Comparison of ENCODE assay signal across 18 cellular contexts in genomic region chr5:166488560-166488959, GRCh38.
DNase-seq lines count a peak whose midpoint lies in the region; ATAC-seq and TF ChIP-seq lines count a peak whose summit lies in the region.
"Had no signal": no experiment of that assay in that cellular context is flagged by ENCODE, and none has a peak within 500 bp of the region (broad histone marks: within the 10 kb centered on the region; RNA-seq: fewer than 3 reads in every experiment).

No MANE protein-coding gene starts in this region.

- H4K20me1 ChIP-seq in SK-N-SH (ENCODE audit: insufficient read depth) = no peaks in the 10 kb centered on the region
- H4K20me1 ChIP-seq: BLaER1 treated with 17β-estradiol and CSF1 and Interleukin-3, amounts not matched to agents 10 nM and 100 nM had no signal

- H3K4me1 ChIP-seq in SK-N-SH (ENCODE audit: control insufficient read depth in 1 of 2, insufficient read depth in 2 of 2, low read depth in 1 of 2, low read length in 1 of 2) = peaks cover 0 to 3% of the 10 kb centered on the region in 2 experiments; a peak in 2 of 4 replicates
- H3K4me1 ChIP-seq: A549; BLaER1 treated with 17β-estradiol and CSF1 and Interleukin-3, amounts not matched to agents 10 nM and 100 nM; Caco-2 had no signal

- TF ChIP-seq RAD21 in SK-N-SH (IDR thresholded peaks at IDR 0.05; ENCODE audit: low read length) = no peak

- H3K9ac ChIP-seq in SK-N-SH = no peak overlapping the region
- H3K9ac ChIP-seq: BLaER1 treated with 17β-estradiol and CSF1 and Interleukin-3, amounts not matched to agents 10 nM and 100 nM had no signal

- TF ChIP-seq CTCF in SK-N-SH (IDR thresholded peaks at IDR 0.05) = no peak

- no peaks in the 10 kb centered on the region for H3F3A ChIP-seq in SK-N-SH (replicated peaks; ENCODE audit: insufficient read depth)

- POLR2A ChIA-PET in SK-N-SH (lab: Yijun Ruan, JAX) = no interaction called here

- CTCF ChIA-PET in SK-N-SH (lab: Yijun Ruan, JAX) = no interaction called here

- no peak overlapping the region for H3K4me3 ChIP-seq in SK-N-SH (ENCODE audit: low read depth in 2 of 2, low read length in 1 of 2)
- H3K4me3 ChIP-seq: A549; BLaER1 treated with 17β-estradiol and CSF1 and Interleukin-3, amounts not matched to agents 10 nM and 100 nM; GM12878 had no signal

- H3K36me3 ChIP-seq in SK-N-SH (replicated peaks in 1 of 2; ENCODE audit: control insufficient read depth in 1 of 2, insufficient read depth in 2 of 2, low read length in 1 of 2) = no peaks in the 10 kb centered on the region
- H3K36me3 ChIP-seq: BLaER1 treated with 17β-estradiol and CSF1 and Interleukin-3, amounts not matched to agents 10 nM and 100 nM had no signal

- no peak overlapping the region for H2AFZ ChIP-seq in SK-N-SH (ENCODE audit: low read depth)

- no peak overlapping the region for H3K4me2 ChIP-seq in SK-N-SH
- H3K4me2 ChIP-seq: A549; BLaER1 treated with 17β-estradiol and CSF1 and Interleukin-3, amounts not matched to agents 10 nM and 100 nM had no signal

- H3K79me2 ChIP-seq in SK-N-SH (ENCODE audit: insufficient read depth) = no peaks in the 10 kb centered on the region

- no peaks in the 10 kb centered on the region for H3K9me3 ChIP-seq in SK-N-SH
- H3K9me3 ChIP-seq: A549; BLaER1 treated with 17β-estradiol and CSF1 and Interleukin-3, amounts not matched to agents 10 nM and 100 nM; Caco-2 had no signal

- H3K27me3 ChIP-seq in SK-N-SH (ENCODE audit: insufficient read depth) = no peaks in the 10 kb centered on the region
- H3K27me3 ChIP-seq: BLaER1 treated with 17β-estradiol and CSF1 and Interleukin-3, amounts not matched to agents 10 nM and 100 nM had no signal

- DNase-seq in SK-N-SH (peak; percentile 8), M059J (ENCODE audit: low read depth) (peak; percentile 18), islet precursor cell (peak; percentile 57)
- DNase-seq: AML-193; Caco-2; Calu3; CD4-positive, alpha-beta T cell; CD8-positive, alpha-beta T cell; DMS79 treated with DMSO at 0.1 percent for 48 hours; GDM1 had no signal

- H3K9me2 ChIP-seq in SK-N-SH = no peaks in the 10 kb centered on the region

- ATAC-seq in SK-N-SH treated with all-trans-retinoic acid at 6 μM for 48 hours = no peak
- no peak for ATAC-seq in HG02763 (IDR thresholded peaks at IDR 0.05; ENCODE audit: unreplicated experiment)
- no peak for ATAC-seq in HG03108 (IDR thresholded peaks at IDR 0.05; ENCODE audit: unreplicated experiment)
- ATAC-seq: A549; CD8-positive, alpha-beta T cell; GM12878 had no signal

- WGBS in SK-N-SH (ENCODE audit: low lambda C conversion rate) = 6% methylated on average over 3 of the region's 3 CpGs

- H3K27ac ChIP-seq in SK-N-SH (ENCODE audit: low read depth in 2 of 2, low read length in 1 of 2) = no peak overlapping the region
- H3K27ac ChIP-seq: 22Rv1; A549; BLaER1 treated with 17β-estradiol and CSF1 and Interleukin-3, amounts not matched to agents 10 nM and 100 nM; C4-2B had no signal

- no peak; a peak in 1 of 4 replicates for TF ChIP-seq EP300 in SK-N-SH (IDR thresholded peaks at IDR 0.05; ENCODE audit: borderline replicate concordance in 1 of 2, low read depth in 1 of 2, low read length in 1 of 2)

TF ChIP-seq in SK-N-SH, 30 proteins besides CTCF, POLR2A, EP300 and RAD21:
- no peak for TF ChIP-seq ELF1 (IDR thresholded peaks at IDR 0.05)
- no peak for TF ChIP-seq POLR2AphosphoS5 (IDR thresholded peaks at IDR 0.05; ENCODE audit: low read depth, low read length)
- TF ChIP-seq USF2 (IDR thresholded peaks at IDR 0.05; ENCODE audit: borderline replicate concordance, low read depth, low read length) = no peak
- no peak for TF ChIP-seq RCOR1 (IDR thresholded peaks at IDR 0.05; ENCODE audit: low read length)
- TF ChIP-seq TCF12 (IDR thresholded peaks at IDR 0.05) = no peak
- no peak for TF ChIP-seq GATA2 (CRISPR knock-in tag; IDR thresholded peaks at IDR 0.05)
- TF ChIP-seq FOXM1 (IDR thresholded peaks at IDR 0.05; ENCODE audit: low read depth) = no peak

TF ChIP-seq in SK-N-SH treated with all-trans-retinoic acid at 6 μM for 48 hours, 23 proteins besides CTCF, POLR2A, EP300 and RAD21:
- TF ChIP-seq ZNF70 (CRISPR knock-in tag; IDR thresholded peaks at IDR 0.05) (no peak), ZC3H10 (CRISPR knock-in tag; IDR thresholded peaks at IDR 0.05) (no peak), BACH2 (CRISPR knock-in tag; IDR thresholded peaks at IDR 0.05; ENCODE audit: borderline replicate concordance) (no peak), RARB (CRISPR knock-in tag; IDR thresholded peaks at IDR 0.05) (no peak), POU6F1 (CRISPR knock-in tag; IDR thresholded peaks at IDR 0.05; ENCODE audit: borderline replicate concordance, low read depth) (no peak), TSHZ2 (CRISPR knock-in tag; IDR thresholded peaks at IDR 0.05) (no peak), TOX (CRISPR knock-in tag; IDR thresholded peaks at IDR 0.05; ENCODE audit: borderline replicate concordance) (no peak), ZNF565 (CRISPR knock-in tag; conservative IDR thresholded peaks at IDR 0.05; ENCODE audit: low read depth) (no peak), SNAI2 (CRISPR knock-in tag; IDR thresholded peaks at IDR 0.05) (no peak), ZFP3 (CRISPR knock-in tag; IDR thresholded peaks at IDR 0.05) (no peak), OSR1 (CRISPR knock-in tag; IDR thresholded peaks at IDR 0.05) (no peak), ISL1 (CRISPR knock-in tag; IDR thresholded peaks at IDR 0.05) (no peak), ZFP30 (CRISPR knock-in tag; IDR thresholded peaks at IDR 0.05) (no peak), GLIS3 (CRISPR knock-in tag; IDR thresholded peaks at IDR 0.05) (no peak), ESRRG (CRISPR knock-in tag; IDR thresholded peaks at IDR 0.05) (no peak), PATZ1 (CRISPR knock-in tag; IDR thresholded peaks at IDR 0.05; ENCODE audit: borderline replicate concordance) (no peak), ARNTL (CRISPR knock-in tag; IDR thresholded peaks at IDR 0.05; ENCODE audit: borderline replicate concordance, low read depth) (no peak)
